ENCODE assay signal across 8 cellular contexts in the genomic region with DNA sequence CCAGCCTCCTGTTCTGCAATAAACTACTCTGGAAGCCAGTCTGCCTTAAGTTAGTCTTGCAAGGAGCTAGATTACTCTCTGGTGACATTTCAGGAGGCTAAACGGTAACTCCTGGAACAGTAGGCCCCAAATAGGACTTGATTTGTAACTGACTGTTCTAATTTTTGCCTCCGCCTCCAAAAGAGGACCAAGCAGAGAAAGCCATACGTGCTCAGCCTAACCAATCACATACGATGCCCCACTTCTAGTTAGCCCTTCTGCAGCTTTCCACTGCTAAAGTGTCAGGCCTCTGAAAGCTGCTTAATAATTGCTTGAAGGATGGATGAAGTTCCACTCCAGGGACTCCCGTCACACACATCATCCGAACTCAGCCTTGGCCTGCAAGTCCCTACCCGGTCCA. TPM values are rescaled to one million over a fixed set of nuclear protein-coding genes. Genes with fewer than 3 reads are reported as not detected.
A peak's percentile ranks its signal among the peaks of the same experiment; 100 is the strongest.
DNase-seq lines count a peak whose midpoint lies in the region; ATAC-seq and TF ChIP-seq lines count a peak whose summit lies in the region.

No MANE protein-coding gene starts in this region.

- TF ChIP-seq CTCF in AG09309 (IDR thresholded peaks at IDR 0.05; ENCODE audit: control insufficient read depth, insufficient read depth, low read depth, low read length, missing control alignments), result no peak
- TF ChIP-seq CTCF in astrocyte of the spinal cord (IDR thresholded peaks at IDR 0.05; ENCODE audit: low read depth, low read length), result no peak
- no peak for TF ChIP-seq CTCF in testis (IDR thresholded peaks at IDR 0.05)

- H3K9me3 ChIP-seq in HUES64 (ENCODE audit: insufficient read depth, low read depth, low read length), result no peaks in the 10 kb centered on the region
- H3K9me3 ChIP-seq in testis, result no peaks in the 10 kb centered on the region

- H3K36me3 ChIP-seq in HUES64 (ENCODE audit: insufficient read depth, low read length) (peaks cover 16% of the 10 kb centered on the region), testis (ENCODE audit: low read depth, missing control alignments) (no peaks in the 10 kb centered on the region)

- ATAC-seq in GM18520 (IDR thresholded peaks at IDR 0.05; ENCODE audit: unreplicated experiment) (no peak), GM19023 (IDR thresholded peaks at IDR 0.05; ENCODE audit: unreplicated experiment) (no peak)

- DNase-seq in AG09309 (ENCODE audit: low read depth), result no peak
- peak; percentile 24 for DNase-seq in astrocyte of the spinal cord (ENCODE audit: low read depth, low spot score)
- peak; percentile 17 for DNase-seq in left kidney (ENCODE audit: low read depth, low spot score)
- DNase-seq in testis, result no peak
- DNase-seq in UCSD-AML1 (lab: John Stamatoyannopoulos, UW; ENCODE audit: unreplicated experiment), result no peak

- in situ Hi-C loops in astrocyte of the spinal cord (cut with HindIII; ENCODE audit: low sequenced_read_pairs), result no loop called here

- H3K9ac ChIP-seq in HUES64 (ENCODE audit: low read depth, low read length), result peak overlapping the region; percentile 80

- intact Hi-C loops in testis (cut with DNase I; ENCODE audit: low total_unique reads), result no loop called here

- H3K27ac ChIP-seq in HUES64 (ENCODE audit: low read depth, low read length), result peak overlapping the region; percentile 94
- peak overlapping the region; percentile 75 to 78 for H3K27ac ChIP-seq in testis

- TF ChIP-seq POLR2A in testis (IDR thresholded peaks at IDR 0.05), result no peak

- peak overlapping the region; percentile 90 for H3K4me3 ChIP-seq in AG09309 (ENCODE audit: control insufficient read depth, low read depth, low read length)
- H3K4me3 ChIP-seq in HUES64 (ENCODE audit: low read length), result peak overlapping the region; percentile 95
- peak overlapping the region; percentile 99 for H3K4me3 ChIP-seq in astrocyte of the spinal cord (ENCODE audit: low read depth, low read length)
- peak overlapping the region; percentile 78 to 93 for H3K4me3 ChIP-seq in testis

- 42% methylated on average over 7 of the region's 7 CpGs for WGBS in HUES64
- WGBS in testis, 2 donors, result 9 to 12% methylated on average over 7 of the region's 7 CpGs

- H3K27me3 ChIP-seq in HUES64 (ENCODE audit: insufficient read depth, low read length) (no peaks in the 10 kb centered on the region), testis (no peaks in the 10 kb centered on the region)

- H3K4me1 ChIP-seq in HUES64 (ENCODE audit: insufficient read depth, low read length) (no peaks in the 10 kb centered on the region), testis (peaks cover 14% of the 10 kb centered on the region)

RNA-seq across cellular contexts. Expression of a gene that starts 0.7 kb away (rescaled TPM):
- 3.7 TPM for polyA plus RNA-seq in HUES64 (2013, experiment 1 of 2)
- polyA plus RNA-seq in HUES64 (2013, experiment 2 of 2), result 3.7 TPM
- total RNA-seq in testis, result 10 to 100 TPM; 19.6 to 23.0 TPM
- polyA plus RNA-seq in testis (ENCODE audit: insufficient read depth, low read depth, low replicate concordance), result 6.8 TPM

RNA-seq across cellular contexts. Expression of a gene that starts 10.4 kb away (rescaled TPM):
- 1.7 TPM for polyA plus RNA-seq in HUES64 (2013, experiment 1 of 2)
- 1.3 TPM for polyA plus RNA-seq in HUES64 (2013, experiment 2 of 2)
- 10 to 100 TPM; 33.8 to 35.1 TPM for total RNA-seq in testis
- polyA plus RNA-seq in testis (ENCODE audit: insufficient read depth, low read depth, low replicate concordance), result 109 TPM

RNA-seq across cellular contexts. Expression of a gene that starts 39.1 kb away (rescaled TPM):
- 5.3 TPM for polyA plus RNA-seq in HUES64 (2013, experiment 1 of 2)
- 5.9 TPM for polyA plus RNA-seq in HUES64 (2013, experiment 2 of 2)
- 10 to 100 TPM; 59.5 to 65.9 TPM for total RNA-seq in testis
- 5.0 TPM for polyA plus RNA-seq in testis (ENCODE audit: insufficient read depth, low read depth, low replicate concordance)

RNA-seq across cellular contexts. Expression of a gene that starts 49.9 kb away (rescaled TPM):
- polyA plus RNA-seq in HUES64 (2013, experiment 1 of 2), result 4.4 TPM
- polyA plus RNA-seq in HUES64 (2013, experiment 2 of 2), result 5.2 TPM
- 10 to 100 TPM; 47.6 to 48.3 TPM for total RNA-seq in testis
- 28.7 TPM for polyA plus RNA-seq in testis (ENCODE audit: insufficient read depth, low read depth, low replicate concordance)

Comparison
In these comparisons a context has a peak if more than half of its experiments do, and no peak if none do; other contexts are left out.
1. DNase-seq: peak in astrocyte of the spinal cord (single experiment) and left kidney (single experiment); none in AG09309 (single experiment), testis (single experiment) and UCSD-AML1 (single experiment).
2. Peak in every context shown above with its lines, with median percentiles within 50 percentile points of each other: H3K4me3 ChIP-seq.